ENCODE assay signal across 16 cellular contexts in genomic region chr16:17411263-17411662, GRCh38. TPM values are rescaled to one million over a fixed set of nuclear protein-coding genes. Genes with fewer than 3 reads are reported as not detected.
DNase-seq lines count a peak whose midpoint lies in the region; ATAC-seq and TF ChIP-seq lines count a peak whose summit lies in the region.
"Had no signal": no experiment of that assay in that cellular context is flagged by ENCODE, and none has a peak within 500 bp of the region (broad histone marks: within the 10 kb centered on the region; RNA-seq: fewer than 3 reads in every experiment).

No MANE protein-coding gene starts in this region.

- no peak overlapping the region for H2AK5ac ChIP-seq in IMR-90 (ENCODE audit: low read depth, low read length)

- TF ChIP-seq CTCF in IMR-90 (conservative IDR thresholded peaks at IDR 0.05; ENCODE audit: low read depth, low read length) (no peak), endodermal cell (conservative IDR thresholded peaks at IDR 0.05) (no peak), testis (IDR thresholded peaks at IDR 0.05) (no peak)

- peak overlapping the region; percentile 37; the same call in 1 of the 2 replicates for H4K91ac ChIP-seq in IMR-90 (ENCODE audit: insufficient read depth, low read depth, low read length)

- no peak overlapping the region for H3K4me3 Mint-ChIP-seq in CD4-positive, CD25-positive, alpha-beta regulatory T cell
- no peak overlapping the region for H3K4me3 Mint-ChIP-seq in endodermal cell
- H3K4me3 Mint-ChIP-seq in naive B cell: no peak overlapping the region
- H3K4me3 Mint-ChIP-seq in activated T-helper 2 cell treated with anti-CD3 and anti-CD28 coated beads, Interferon-gamma antibody, Interleukin-2, Interleukin-4, amounts not matched to agents 10 μg/mL and 5 μg/mL and 100 μg/mL, durations not matched to agents 14 hours and 24 hours and 36 hours (ENCODE audit: low read depth): no peak overlapping the region
- H3K4me3 Mint-ChIP-seq: CD4-positive, alpha-beta memory T cell; HFFc6 had no signal

- H3K36me3 Mint-ChIP-seq in CD4-positive, CD25-positive, alpha-beta regulatory T cell: peaks cover 8% of the 10 kb centered on the region
- H3K36me3 Mint-ChIP-seq in endodermal cell (ENCODE audit: low read depth) (peaks cover 9% of the 10 kb centered on the region), naive B cell (peaks cover 0 to 9% of the 10 kb centered on the region in 2 donors)
- H3K36me3 Mint-ChIP-seq in activated T-helper 2 cell treated with anti-CD3 and anti-CD28 coated beads, Interferon-gamma antibody, Interleukin-2, Interleukin-4, amounts not matched to agents 10 μg/mL and 5 μg/mL and 100 μg/mL, durations not matched to agents 14 hours and 24 hours and 36 hours (ENCODE audit: low read depth): peaks cover 37% of the 10 kb centered on the region

- POLR2A ChIA-PET in IMR-90 (lab: Charles Lee; ENCODE audit: unreplicated experiment): no interaction called here

- H3K9me3 ChIP-seq in CD4-positive, CD25-positive, alpha-beta regulatory T cell (ENCODE audit: control insufficient read depth in 2 of 2, low read length in 2 of 2): no peaks in the 10 kb centered on the region
- H3K9me3 ChIP-seq in IMR-90 (ENCODE audit: control insufficient read depth, insufficient read depth, low read length): peaks cover 3% of the 10 kb centered on the region
- peaks cover 8% of the 10 kb centered on the region for H3K9me3 ChIP-seq in endodermal cell (ENCODE audit: control insufficient read depth, low read length)
- H3K9me3 ChIP-seq in testis: no peaks in the 10 kb centered on the region

- no peaks in the 10 kb centered on the region for H3K27me3 Mint-ChIP-seq in CD4-positive, CD25-positive, alpha-beta regulatory T cell
- H3K27me3 Mint-ChIP-seq in endodermal cell (ENCODE audit: insufficient read depth) (no peaks in the 10 kb centered on the region), naive B cell (no peaks in the 10 kb centered on the region)
- H3K27me3 Mint-ChIP-seq in activated T-helper 2 cell treated with anti-CD3 and anti-CD28 coated beads, Interferon-gamma antibody, Interleukin-2, Interleukin-4, amounts not matched to agents 10 μg/mL and 5 μg/mL and 100 μg/mL, durations not matched to agents 14 hours and 24 hours and 36 hours (ENCODE audit: low read depth): no peaks in the 10 kb centered on the region
- H3K27me3 Mint-ChIP-seq: B cell; CD4-positive, alpha-beta memory T cell had no signal

- H4K20me1 ChIP-seq in IMR-90 (ENCODE audit: insufficient read depth, low read length): peaks cover 3% of the 10 kb centered on the region; the same call in 1 of the 2 replicates

- peaks cover 14 to 58% (median 29%) of the 10 kb centered on the region in 4 donors for H3K4me1 Mint-ChIP-seq in CD4-positive, CD25-positive, alpha-beta regulatory T cell
- H3K4me1 Mint-ChIP-seq in endodermal cell (peaks cover 33% of the 10 kb centered on the region), naive B cell (peaks cover 61 to 85% (median 81%) of the 10 kb centered on the region in 3 donors)
- H3K4me1 Mint-ChIP-seq in activated T-helper 2 cell treated with anti-CD3 and anti-CD28 coated beads, Interferon-gamma antibody, Interleukin-2, Interleukin-4, amounts not matched to agents 10 μg/mL and 5 μg/mL and 100 μg/mL, durations not matched to agents 14 hours and 24 hours and 36 hours (ENCODE audit: low read depth): peaks cover 28% of the 10 kb centered on the region

- no peak overlapping the region for H3K23ac ChIP-seq in IMR-90 (ENCODE audit: low read depth, low read length)

- H3K9ac ChIP-seq in IMR-90 (ENCODE audit: low read depth, low read length) (no peak overlapping the region), endodermal cell (ENCODE audit: extremely low read depth, low read length, poor library complexity, severe bottlenecking) (no peak overlapping the region)

- no peak for DNase-seq in CD4-positive, CD25-positive, alpha-beta regulatory T cell
- DNase-seq in IMR-90: no peak
- DNase-seq in endodermal cell: no peak
- DNase-seq in naive B cell: no peak
- DNase-seq in activated T-helper 2 cell treated with anti-CD3 and anti-CD28 coated beads, Interferon-gamma antibody, Interleukin-2, Interleukin-4, amounts not matched to agents 10 μg/mL and 5 μg/mL and 100 μg/mL, durations not matched to agents 14 hours and 24 hours and 36 hours (ENCODE audit: low spot score): no peak
- no peak for DNase-seq in testis
- DNase-seq in NCI-H1048 (lab: John Stamatoyannopoulos, UW): no peak
- DNase-seq: C1 segment of cervical spinal cord; CD4-positive, alpha-beta memory T cell; DMS79; GOT3; HCEC 1CT; HFFc6 had no signal

- no peak for ATAC-seq in CD4-positive, CD25-positive, alpha-beta regulatory T cell (ENCODE audit: low read depth in 2 of 2)
- ATAC-seq in IMR-90 (ENCODE audit: low read depth): no peak
- ATAC-seq in naive B cell (ENCODE audit: low read depth in 2 of 2): no peak
- no peak for ATAC-seq in GM19328 (IDR thresholded peaks at IDR 0.05; ENCODE audit: unreplicated experiment)

- no peak overlapping the region for H4K8ac ChIP-seq in IMR-90 (ENCODE audit: low read depth in 2 of 2, low read length in 2 of 2)

- no peaks in the 10 kb centered on the region for H3K27me3 ChIP-seq in CD4-positive, CD25-positive, alpha-beta regulatory T cell (ENCODE audit: control insufficient read depth, insufficient read depth, low read length)
- H3K27me3 ChIP-seq in IMR-90 (ENCODE audit: control insufficient read depth, insufficient read depth, low read length): no peaks in the 10 kb centered on the region
- no peaks in the 10 kb centered on the region for H3K27me3 ChIP-seq in endodermal cell (ENCODE audit: control insufficient read depth, insufficient read depth, low read length, poor library complexity, severe bottlenecking)
- no peaks in the 10 kb centered on the region for H3K27me3 ChIP-seq in testis

- peaks cover 0 to 2% (median 0%) of the 10 kb centered on the region in 7 donors for H3K9me3 Mint-ChIP-seq in CD4-positive, CD25-positive, alpha-beta regulatory T cell
- H3K9me3 Mint-ChIP-seq in endodermal cell (peaks cover 5% of the 10 kb centered on the region), naive B cell (no peaks in the 10 kb centered on the region)
- H3K9me3 Mint-ChIP-seq in activated T-helper 2 cell treated with anti-CD3 and anti-CD28 coated beads, Interferon-gamma antibody, Interleukin-2, Interleukin-4, amounts not matched to agents 10 μg/mL and 5 μg/mL and 100 μg/mL, durations not matched to agents 14 hours and 24 hours and 36 hours: no peaks in the 10 kb centered on the region
- H3K9me3 Mint-ChIP-seq: HFFc6 had no signal

- no TSS peak for BruUV-seq in IMR-90 (replicated peaks; lab: Mats Ljungman, UMichigan)

- dilution Hi-C loops in IMR-90 (cut with HindIII; ENCODE audit: low sequenced_read_pairs, unreplicated experiment): no loop called here

- no peak overlapping the region; the same call in 1 of the 2 replicates for H2BK20ac ChIP-seq in IMR-90 (ENCODE audit: low read depth, low read length)

- CTCF ChIA-PET in IMR-90 (lab: Yijun Ruan, JAX): no interaction called here

- no peak overlapping the region for H3K4ac ChIP-seq in IMR-90 (ENCODE audit: low read depth, low read length)

- H3K56ac ChIP-seq in IMR-90 (ENCODE audit: extremely low read depth, insufficient read depth, low read length): no peak overlapping the region

- no peak overlapping the region for H2AK9ac ChIP-seq in IMR-90 (replicated peaks; ENCODE audit: low read depth, low read length, poor library complexity)

- H3K14ac ChIP-seq in IMR-90 (replicated peaks; ENCODE audit: low read depth, low read length): no peak overlapping the region

- no peak overlapping the region for H3K4me2 ChIP-seq in IMR-90 (ENCODE audit: low read depth, low read length)

- peak overlapping the region; percentile 9; the same call in 1 of the 2 replicates for H2BK120ac ChIP-seq in IMR-90 (ENCODE audit: low read depth, low read length)

- H3K4me1 ChIP-seq in CD4-positive, CD25-positive, alpha-beta regulatory T cell (ENCODE audit: control insufficient read depth, insufficient read depth, low read length, poor library complexity, severe bottlenecking): peaks cover 21% of the 10 kb centered on the region
- H3K4me1 ChIP-seq in IMR-90 (ENCODE audit: control insufficient read depth, insufficient read depth, low read length) (peaks cover 6% of the 10 kb centered on the region), endodermal cell (ENCODE audit: control insufficient read depth, insufficient read depth, low read length) (peaks cover 6% of the 10 kb centered on the region), testis (peaks cover 4% of the 10 kb centered on the region)

- H2AFZ ChIP-seq in IMR-90 (replicated peaks; ENCODE audit: low read length, poor library complexity): no peak overlapping the region

- no peak for TF ChIP-seq RAD21 in IMR-90 (IDR thresholded peaks at IDR 0.05; ENCODE audit: low read length)

- no peak overlapping the region for H3K18ac ChIP-seq in IMR-90 (ENCODE audit: low read depth, low read length)

- H4K5ac ChIP-seq in IMR-90 (ENCODE audit: low read depth, low read length): no peak overlapping the region

- no peak overlapping the region for H3K4me3 ChIP-seq in CD4-positive, CD25-positive, alpha-beta regulatory T cell (ENCODE audit: low read depth, low read length)
- H3K4me3 ChIP-seq in IMR-90 (ENCODE audit: insufficient read depth, low read depth, low read length) (no peak overlapping the region), endodermal cell (ENCODE audit: low read length) (no peak overlapping the region), testis (no peak overlapping the region)

- H2BK15ac ChIP-seq in IMR-90 (ENCODE audit: low read depth, low read length): no peak overlapping the region

- H3K36me3 ChIP-seq in CD4-positive, CD25-positive, alpha-beta regulatory T cell (ENCODE audit: control insufficient read depth, insufficient read depth, low read length): peaks cover 4% of the 10 kb centered on the region
- H3K36me3 ChIP-seq in IMR-90 (ENCODE audit: control insufficient read depth, insufficient read depth, low read length) (no peaks in the 10 kb centered on the region), endodermal cell (ENCODE audit: control insufficient read depth, insufficient read depth, low read length) (no peaks in the 10 kb centered on the region), testis (ENCODE audit: low read depth, missing control alignments) (no peaks in the 10 kb centered on the region)

- no CpG with 5 or more reads among the region's 2 CpGs for WGBS in IMR-90 (ENCODE audit: extremely low coverage in 2 of 2, insufficient read length in 1 of 2), 2 experiments
- 98 to 100% methylated on average over 1 to 2 of the region's 2 CpGs for WGBS in endodermal cell (ENCODE audit: insufficient coverage in 1 of 2, insufficient read length in 1 of 2), 2 experiments
- 82 to 87% methylated on average over 2 of the region's 2 CpGs for WGBS in testis, 2 donors

- peak overlapping the region in 2 of 3 donors; percentile 47 to 71 for H3K27ac Mint-ChIP-seq in CD4-positive, CD25-positive, alpha-beta regulatory T cell
- H3K27ac Mint-ChIP-seq in endodermal cell (peak overlapping the region; percentile 90), naive B cell (peak overlapping the region in 5 of 6 donors; percentile 80 to 95 (median 85))
- no peak overlapping the region for H3K27ac Mint-ChIP-seq in activated T-helper 2 cell treated with anti-CD3 and anti-CD28 coated beads, Interferon-gamma antibody, Interleukin-2, Interleukin-4, amounts not matched to agents 10 μg/mL and 5 μg/mL and 100 μg/mL, durations not matched to agents 14 hours and 24 hours and 36 hours

- H3K9me1 ChIP-seq in IMR-90 (ENCODE audit: insufficient read depth, low read length): peaks cover 10% of the 10 kb centered on the region

- intact Hi-C loops in IMR-90 (cut with micrococcal nuclease): no loop called here
- intact Hi-C loops in activated T-helper 2 cell treated with anti-CD3 and anti-CD28 coated beads, Interferon-gamma antibody, Interleukin-2, Interleukin-4, amounts not matched to agents 10 μg/mL and 5 μg/mL and 100 μg/mL, durations not matched to agents 14 hours and 24 hours and 36 hours (cut with micrococcal nuclease): no loop called here
- intact Hi-C loops in testis (cut with DNase I; ENCODE audit: low total_unique reads): no loop called here

- in situ Hi-C loops in IMR-90 (cut with MboI; ENCODE audit: low sequenced_read_pairs): no loop called here

- no peak overlapping the region for H2BK5ac ChIP-seq in IMR-90 (ENCODE audit: low read depth, low read length, poor library complexity, severe bottlenecking)

- peaks cover 26 to 35% of the 10 kb centered on the region in 2 experiments for H3K79me1 ChIP-seq in IMR-90 (ENCODE audit: low read depth in 1 of 2, low read length in 2 of 2)

- TF ChIP-seq POLR2A in IMR-90 (IDR thresholded peaks at IDR 0.05; ENCODE audit: low read depth, low read length) (no peak), testis (IDR thresholded peaks at IDR 0.05) (no peak)

- no peak overlapping the region for H3K27ac ChIP-seq in CD4-positive, CD25-positive, alpha-beta regulatory T cell (ENCODE audit: insufficient read depth, low read length, poor library complexity, severe bottlenecking)
- H3K27ac ChIP-seq in IMR-90 (ENCODE audit: insufficient read depth, low read length) (no peak overlapping the region), endodermal cell (ENCODE audit: low read depth, low read length) (no peak overlapping the region), testis (no peak overlapping the region)

RNA-seq across cellular contexts. Expression of gene XYLT1, which starts 59.5 kb away (rescaled TPM):
- total RNA-seq in CD4-positive, CD25-positive, alpha-beta regulatory T cell: 26.3 TPM
- 1 to 10 TPM in 3 of 4 donors, under 1 TPM in 1; 0.68 to 3.3 (median 2.7) TPM for polyA plus RNA-seq in CD4-positive, CD25-positive, alpha-beta regulatory T cell
- total RNA-seq in IMR-90 (2012; rRNA removed): 11.1 and 12.7 TPM in 2 replicates
- 9.0 and 9.7 TPM in 2 replicates for polyA plus RNA-seq in IMR-90 (2012; rRNA removed)
- polyA plus RNA-seq in IMR-90 (2012; cell fraction: cytosol; rRNA removed): 4.3 and 4.9 TPM in 2 replicates
- polyA plus RNA-seq in IMR-90 (2012; cell fraction: nucleus; rRNA removed; ENCODE audit: low replicate concordance): 4.8 and 5.9 TPM in 2 replicates
- total RNA-seq in endodermal cell: 10 to 100 TPM; 26.8 to 28.5 TPM
- polyA plus RNA-seq in endodermal cell (2013, experiment 1 of 2): 11.9 TPM
- 13.2 TPM for polyA plus RNA-seq in endodermal cell (2013, experiment 2 of 2)
- polyA plus RNA-seq in naive B cell (ENCODE audit: low read depth in 6 of 6): 1 to 10 TPM; 1.7 to 8.7 (median 3.9) TPM
- total RNA-seq in activated T-helper 2 cell treated with anti-CD3 and anti-CD28 coated beads, Interferon-gamma antibody, Interleukin-2, Interleukin-4, amounts not matched to agents 10 μg/mL and 5 μg/mL and 100 μg/mL, durations not matched to agents 14 hours and 24 hours and 36 hours: 15.7 and 18.9 TPM in 2 replicates
- 10 to 100 TPM; 13.6 to 20.7 TPM for total RNA-seq in testis
- 6.5 TPM for polyA plus RNA-seq in testis (ENCODE audit: insufficient read depth, low read depth, low replicate concordance)
- total RNA-seq: A172 had no signal
